3 cellular contexts compared by ENCODE assay signal in genomic region chrX:78801522-78801921, GRCh38.
"Had no signal": no experiment of that assay in that cellular context is flagged by ENCODE, and none has a peak within 500 bp of the region (broad histone marks: within the 10 kb centered on the region; RNA-seq: fewer than 3 reads in every experiment).

No MANE protein-coding gene starts in this region.

- H3K4me3 ChIP-seq: GM12878 had no signal

- DNase-seq: GDM1, GF-D8 had no signal
